ENCODE assay signal across 1 cellular context in genomic region chr1:214281902-214282695, GRCh38.
TF ChIP-seq lines count a peak whose summit lies in the region.

No MANE protein-coding gene starts in this region.

TF ChIP-seq in HEK293, 187 proteins besides CTCF, POLR2A, EP300 and RAD21 (continued from another document):
- TF ChIP-seq, protein P1, sequence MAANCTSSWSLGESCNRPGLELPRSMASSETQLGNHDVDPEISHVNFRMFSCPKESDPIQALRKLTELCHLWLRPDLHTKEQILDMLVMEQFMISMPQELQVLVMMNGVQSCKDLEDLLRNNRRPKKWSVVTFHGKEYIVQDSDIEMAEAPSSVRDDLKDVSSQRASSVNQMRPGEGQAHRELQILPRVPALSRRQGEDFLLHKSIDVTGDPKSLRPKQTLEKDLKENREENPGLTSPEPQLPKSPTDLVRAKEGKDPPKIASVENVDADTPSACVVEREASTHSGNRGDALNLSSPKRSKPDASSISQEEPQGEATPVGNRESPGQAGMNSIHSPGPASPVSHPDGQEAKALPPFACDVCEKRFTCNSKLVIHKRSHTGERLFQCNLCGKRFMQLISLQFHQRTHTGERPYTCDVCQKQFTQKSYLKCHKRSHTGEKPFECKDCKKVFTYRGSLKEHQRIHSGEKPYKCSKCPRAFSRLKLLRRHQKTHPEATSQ (tag by site-specific recombination; IDR thresholded peaks at IDR 0.05): no peak
- TF ChIP-seq ZNF660 (tag by site-specific recombination; IDR thresholded peaks at IDR 0.05) (no peak), ZNF416 (tag by site-specific recombination; IDR thresholded peaks at IDR 0.05) (no peak), ZBTB21 (tag by site-specific recombination; IDR thresholded peaks at IDR 0.05) (no peak), SP3 (tag by site-specific recombination; IDR thresholded peaks at IDR 0.05) (no peak; the same call in 1 of the 2 replicates), MYNN (tag by site-specific recombination; IDR thresholded peaks at IDR 0.05; ENCODE audit: borderline replicate concordance) (no peak), ZNF114 (tag by site-specific recombination; IDR thresholded peaks at IDR 0.05) (no peak), ZNF776 (tag by site-specific recombination; IDR thresholded peaks at IDR 0.05; ENCODE audit: borderline replicate concordance) (no peak), ZNF18 (tag by site-specific recombination; IDR thresholded peaks at IDR 0.05) (0 out of 2 replicates have a peak, but pooled peaks have one; percentile 41), ZBTB49 (tag by site-specific recombination; IDR thresholded peaks at IDR 0.05; ENCODE audit: low read depth) (no peak), PRDM6 (tag by site-specific recombination; IDR thresholded peaks at IDR 0.05) (no peak)
